In genomic region chr7:33107136-33108066, GRCh38 we compare ENCODE assay signal across 8 cellular contexts. TPM values are rescaled to one million over a fixed set of nuclear protein-coding genes. Genes with fewer than 3 reads are reported as not detected.
DNase-seq lines count a peak whose midpoint lies in the region; ATAC-seq and TF ChIP-seq lines count a peak whose summit lies in the region.

No MANE protein-coding gene starts in this region.

- no peak overlapping the region for H2BK5ac ChIP-seq in IMR-90 (ENCODE audit: low read depth, low read length, poor library complexity, severe bottlenecking)

- no peak overlapping the region for H4K5ac ChIP-seq in IMR-90 (ENCODE audit: low read depth, low read length)

- no peaks in the 10 kb centered on the region for H3K9me3 Mint-ChIP-seq in dendritic cell treated with granulocyte-macrophage colony-stimulating factor and Interleukin-4, amounts not matched to agents 40 ng/mL and 50 ng/mL, for 4 days

- peak overlapping the region in 1 of 2 experiments; percentile 53; a peak in 1 of 4 replicates for H4K8ac ChIP-seq in IMR-90 (ENCODE audit: low read depth in 2 of 2, low read length in 2 of 2)

- H3K36me3 ChIP-seq in IMR-90 (ENCODE audit: control insufficient read depth, insufficient read depth, low read length) (peaks cover 12% of the 10 kb centered on the region), upper lobe of left lung (peaks cover 4 to 12% (median 8%) of the 10 kb centered on the region in 4 donors)

- H3K4me2 ChIP-seq in IMR-90 (ENCODE audit: low read depth, low read length) = peak overlapping the region; percentile 100

- H3K9me3 ChIP-seq in IMR-90 (ENCODE audit: control insufficient read depth, insufficient read depth, low read length) (no peaks in the 10 kb centered on the region), upper lobe of left lung (no peaks in the 10 kb centered on the region)

- peaks cover 28% of the 10 kb centered on the region for H3K4me1 Mint-ChIP-seq in dendritic cell treated with granulocyte-macrophage colony-stimulating factor and Interleukin-4, amounts not matched to agents 40 ng/mL and 50 ng/mL, for 4 days (ENCODE audit: low read depth)

- H3K27ac ChIP-seq in IMR-90 (ENCODE audit: insufficient read depth, low read length) = no peak overlapping the region
- peak overlapping the region in 1 of 4 donors; percentile 93 for H3K27ac ChIP-seq in upper lobe of left lung

- peaks cover 25% of the 10 kb centered on the region for H3K36me3 Mint-ChIP-seq in dendritic cell treated with granulocyte-macrophage colony-stimulating factor and Interleukin-4, amounts not matched to agents 40 ng/mL and 50 ng/mL, for 4 days (ENCODE audit: low read depth)

- no peaks in the 10 kb centered on the region for H3K9me1 ChIP-seq in IMR-90 (ENCODE audit: insufficient read depth, low read length)

- H3K4me1 ChIP-seq in IMR-90 (ENCODE audit: control insufficient read depth, insufficient read depth, low read length) (peaks cover 6% of the 10 kb centered on the region), upper lobe of left lung (peaks cover 22 to 37% (median 27%) of the 10 kb centered on the region in 4 donors)

- H3K18ac ChIP-seq in IMR-90 (ENCODE audit: low read depth, low read length) = no peak overlapping the region

- peaks cover 31 to 45% of the 10 kb centered on the region in 2 experiments for H3K79me1 ChIP-seq in IMR-90 (ENCODE audit: low read depth in 1 of 2, low read length in 2 of 2)

- CTCF ChIA-PET in IMR-90 (lab: Yijun Ruan, JAX) = interaction anchor here (0.5 to 1.6 kb wide), 7 partner anchors 10 to 299 kb away, joined by 3 to 5 read pairs (median 3); no protein-coding TSS in a partner anchor

- H3K9ac ChIP-seq in IMR-90 (ENCODE audit: low read depth, low read length) = peak overlapping the region; percentile 77

- in situ Hi-C loops in IMR-90 (cut with MboI; ENCODE audit: low sequenced_read_pairs) = no loop called here

- H2BK15ac ChIP-seq in IMR-90 (ENCODE audit: low read depth, low read length) = no peak overlapping the region

- DNase-seq in DMS 273 (lab: John Stamatoyannopoulos, UW; ENCODE audit: unreplicated experiment) (peak; percentile 75), IMR-90 (peak; percentile 67), lung microvascular endothelial cell (ENCODE audit: low read depth in 2 of 2) (peak; percentile 61 to 69), upper lobe of left lung (peak in 1 of 2 donors; percentile 36), epidermal melanocyte (ENCODE audit: insufficient read length, low spot score) (no peak)

- WGBS in IMR-90 (ENCODE audit: extremely low coverage in 2 of 2, insufficient read length in 1 of 2), 2 experiments = no CpG with 5 or more reads among the region's 7 CpGs
- WGBS in upper lobe of left lung, 2 donors = 53 to 55% methylated on average over 7 of the region's 7 CpGs

- H3K56ac ChIP-seq in IMR-90 (ENCODE audit: extremely low read depth, insufficient read depth, low read length) = no peak overlapping the region

- peak overlapping the region; percentile 61; the same call in 1 of the 2 replicates for H3K4ac ChIP-seq in IMR-90 (ENCODE audit: low read depth, low read length)

- no peak overlapping the region for H4K91ac ChIP-seq in IMR-90 (ENCODE audit: insufficient read depth, low read depth, low read length)

- peaks cover 12% of the 10 kb centered on the region for H3K27me3 Mint-ChIP-seq in dendritic cell treated with granulocyte-macrophage colony-stimulating factor and Interleukin-4, amounts not matched to agents 40 ng/mL and 50 ng/mL, for 4 days

- no peak overlapping the region for H3K23ac ChIP-seq in IMR-90 (ENCODE audit: low read depth, low read length)

- H3K4me3 Mint-ChIP-seq in dendritic cell treated with granulocyte-macrophage colony-stimulating factor and Interleukin-4, amounts not matched to agents 40 ng/mL and 50 ng/mL, for 4 days = peak overlapping the region; percentile 20

- H2AK5ac ChIP-seq in IMR-90 (ENCODE audit: low read depth, low read length) = no peak overlapping the region; the same call in 1 of the 2 replicates

- H2BK20ac ChIP-seq in IMR-90 (ENCODE audit: low read depth, low read length) = no peak overlapping the region

- peaks cover 13% of the 10 kb centered on the region for H4K20me1 ChIP-seq in IMR-90 (ENCODE audit: insufficient read depth, low read length)

- POLR2A ChIA-PET in IMR-90 (lab: Charles Lee; ENCODE audit: unreplicated experiment) = no interaction called here

- H3K27ac Mint-ChIP-seq in dendritic cell treated with granulocyte-macrophage colony-stimulating factor and Interleukin-4, amounts not matched to agents 40 ng/mL and 50 ng/mL, for 4 days = no peak overlapping the region

- ATAC-seq in GM19438 (IDR thresholded peaks at IDR 0.05; ENCODE audit: low read depth, unreplicated experiment) (peak; percentile 43), IMR-90 (ENCODE audit: low read depth) (peak; percentile 36), SK-N-SH treated with all-trans-retinoic acid at 6 μM for 48 hours (peak; percentile 69), upper lobe of left lung (ENCODE audit: low FRiP score in 2 of 2) (peak in 1 of 2 donors; percentile 36)

- H2AFZ ChIP-seq in IMR-90 (replicated peaks; ENCODE audit: low read length, poor library complexity) = no peak overlapping the region

- peaks cover 5% of the 10 kb centered on the region; the same call in 1 of the 2 replicates for H3K27me3 ChIP-seq in IMR-90 (ENCODE audit: control insufficient read depth, insufficient read depth, low read length)
- H3K27me3 ChIP-seq in upper lobe of left lung = no peaks in the 10 kb centered on the region

- TF ChIP-seq CTCF in IMR-90 (conservative IDR thresholded peaks at IDR 0.05; ENCODE audit: low read depth, low read length) (peak; percentile 68), upper lobe of left lung (IDR thresholded peaks at IDR 0.05) (peak in 1 of 6 experiments; percentile 31)

- intact Hi-C loops in IMR-90 (cut with micrococcal nuclease) = loop anchor here (1.0 to 5.0 kb wide), 6 partner anchors 150 to 613 kb away; partner anchors contain the start of genes AVL9, FKBP9 and KBTBD2
- intact Hi-C loops in dendritic cell treated with granulocyte-macrophage colony-stimulating factor and Interleukin-4, amounts not matched to agents 40 ng/mL and 50 ng/mL, for 4 days (cut with micrococcal nuclease) = loop anchor here (2.0 to 10.0 kb wide), 6 partner anchors 21 to 613 kb away; partner anchors contain the start of genes AVL9, BBS9 and LSM5

- TF ChIP-seq POLR2A in IMR-90 (IDR thresholded peaks at IDR 0.05; ENCODE audit: low read depth, low read length) (no peak), upper lobe of left lung (IDR thresholded peaks at IDR 0.05) (no peak)

- TSS peak; percentile 17 for BruUV-seq in IMR-90 (replicated peaks; lab: Mats Ljungman, UMichigan)

- H3K14ac ChIP-seq in IMR-90 (replicated peaks; ENCODE audit: low read depth, low read length) = 0 out of 2 replicates have a peak overlapping the region, but pooled peaks have one; percentile 7

- H3K4me3 ChIP-seq in IMR-90 (ENCODE audit: insufficient read depth, low read depth, low read length) = peak overlapping the region; percentile 92
- H3K4me3 ChIP-seq in upper lobe of left lung = peak overlapping the region in 3 of 4 donors; percentile 97 to 99 (median 99)

- H2BK120ac ChIP-seq in IMR-90 (ENCODE audit: low read depth, low read length) = no peak overlapping the region

- H2AK9ac ChIP-seq in IMR-90 (replicated peaks; ENCODE audit: low read depth, low read length, poor library complexity) = no peak overlapping the region

- dilution Hi-C loops in IMR-90 (cut with HindIII; ENCODE audit: low sequenced_read_pairs, unreplicated experiment) = no loop called here

- peak; percentile 72 for TF ChIP-seq RAD21 in IMR-90 (IDR thresholded peaks at IDR 0.05; ENCODE audit: low read length)

- TF ChIP-seq EP300 in upper lobe of left lung (IDR thresholded peaks at IDR 0.05) = no peak

TF ChIP-seq in IMR-90, 13 proteins besides CTCF, POLR2A, EP300 and RAD21:
- peak; percentile 70 for TF ChIP-seq SMC3 (IDR thresholded peaks at IDR 0.05; ENCODE audit: low read depth, low read length)
- TF ChIP-seq NFE2L2 (IDR thresholded peaks at IDR 0.05; ENCODE audit: low read depth, low read length) = no peak

TF ChIP-seq in SK-N-SH treated with all-trans-retinoic acid at 6 μM for 48 hours, 23 proteins besides CTCF, POLR2A, EP300 and RAD21 (continues in another document):
- no peak for TF ChIP-seq BACH2 (CRISPR knock-in tag; IDR thresholded peaks at IDR 0.05; ENCODE audit: borderline replicate concordance)
- TF ChIP-seq RARB (CRISPR knock-in tag; IDR thresholded peaks at IDR 0.05) = no peak
- no peak for TF ChIP-seq POU6F1 (CRISPR knock-in tag; IDR thresholded peaks at IDR 0.05; ENCODE audit: borderline replicate concordance, low read depth)
- TF ChIP-seq ZFP30 (CRISPR knock-in tag; IDR thresholded peaks at IDR 0.05) = no peak

RNA-seq across cellular contexts. Expression of gene RP9, which starts 1.8 kb away (rescaled TPM):
- total RNA-seq in IMR-90 (2012; rRNA removed) = 9.5 and 14.7 TPM in 2 replicates
- polyA plus RNA-seq in IMR-90 (2012; rRNA removed) = 18.1 and 18.3 TPM in 2 replicates
- 5.6 and 7.2 TPM in 2 replicates for polyA plus RNA-seq in IMR-90 (2012; cell fraction: cytosol; rRNA removed)
- 7.2 and 14.9 TPM in 2 replicates for polyA plus RNA-seq in IMR-90 (2012; cell fraction: nucleus; rRNA removed; ENCODE audit: low replicate concordance)
- total RNA-seq in lung microvascular endothelial cell = 7.6 and 9.1 TPM in 2 replicates
- 10 to 100 TPM in 4 of 6 donors, 1 to 10 TPM in 2; 5.9 to 15.7 (median 11.9) TPM for total RNA-seq in upper lobe of left lung

RNA-seq across cellular contexts. Expression of gene BBS9, which starts 22.0 kb away (rescaled TPM):
- total RNA-seq in IMR-90 (2012; rRNA removed) (9.5 and 11.9 TPM in 2 replicates), lung microvascular endothelial cell (10.0 and 13.7 TPM in 2 replicates), upper lobe of left lung (10 to 100 TPM; 14.5 to 72.3 (median 20.6) TPM)
- polyA plus RNA-seq in IMR-90 (2012; rRNA removed) = 6.5 and 7.9 TPM in 2 replicates
- 2.5 and 3.6 TPM in 2 replicates for polyA plus RNA-seq in IMR-90 (2012; cell fraction: cytosol; rRNA removed)
- polyA plus RNA-seq in IMR-90 (2012; cell fraction: nucleus; rRNA removed; ENCODE audit: low replicate concordance) = 1.9 and 7.4 TPM in 2 replicates

RNA-seq across cellular contexts. Expression of gene NT5C3A, which starts 44.8 kb away (rescaled TPM):
- total RNA-seq in IMR-90 (2012; rRNA removed) (12.2 and 22.2 TPM in 2 replicates), lung microvascular endothelial cell (15.7 and 18.3 TPM in 2 replicates), upper lobe of left lung (10 to 100 TPM; 18.4 to 52.3 (median 25.0) TPM)
- 8.9 and 11.3 TPM in 2 replicates for polyA plus RNA-seq in IMR-90 (2012; rRNA removed)
- polyA plus RNA-seq in IMR-90 (2012; cell fraction: cytosol; rRNA removed) = 1.8 and 2.3 TPM in 2 replicates
- 1.1 and 5.8 TPM in 2 replicates for polyA plus RNA-seq in IMR-90 (2012; cell fraction: nucleus; rRNA removed; ENCODE audit: low replicate concordance)
